In the genomic region with DNA sequence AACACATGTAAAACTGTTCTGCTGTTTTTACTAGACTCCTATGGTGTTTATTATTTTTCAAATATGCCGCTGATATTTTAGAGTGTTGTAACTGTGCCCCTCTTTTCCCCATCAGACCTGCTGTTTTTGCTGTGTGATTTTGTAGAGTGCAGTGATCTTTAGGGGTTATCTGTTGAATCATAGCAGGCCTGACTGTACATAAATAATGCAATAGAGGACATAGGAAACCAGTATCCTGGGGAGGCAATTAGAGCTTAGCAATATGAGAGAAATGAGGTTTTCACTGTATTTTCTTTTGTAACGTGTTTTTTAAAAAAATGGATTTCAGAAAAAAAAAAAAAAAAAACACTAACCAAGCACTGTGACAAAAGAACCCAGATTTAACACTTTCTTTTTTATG, we compare ENCODE assay signal across 24 cellular contexts.
"Had no signal": no experiment of that assay in that cellular context is flagged by ENCODE, and none has a peak within 500 bp of the region (broad histone marks: within the 10 kb centered on the region; RNA-seq: fewer than 3 reads in every experiment).

No MANE protein-coding gene starts in this region.

- DNase-seq: activated CD4-positive, alpha-beta memory T cell treated with anti-CD3 and anti-CD28 coated beads for 36 hours; activated CD4-positive, alpha-beta T cell treated with anti-CD3 and anti-CD28 coated beads for 36 hours; activated CD4-positive, alpha-beta T cell treated with anti-CD3 and anti-CD28 coated beads, Interleukin-2, amount 10 ng/mL, durations not matched to agents 24 days and 14 days; activated CD4-positive, CD25-positive, alpha-beta regulatory T cell; activated CD4-positive, CD25-positive, alpha-beta regulatory T cell treated with anti-CD3 and anti-CD28 coated beads, Interleukin-2, amount 50 U/mL, for 72 hours; activated CD8-positive, alpha-beta memory T cell treated with anti-CD3 and anti-CD28 coated beads, Interleukin-2, amount 10 ng/mL, durations not matched to agents 7 days and 5 days; activated CD8-positive, alpha-beta memory T cell treated with anti-CD3 and anti-CD28 coated beads, Interleukin-2, amount 50 U/mL, for 4 hours; activated CD8-positive, alpha-beta T cell treated with anti-CD3 and anti-CD28 coated beads, Interleukin-2, amount 10 ng/mL, durations not matched to agents 7 days and 5 days; activated effector memory CD4-positive, alpha-beta T cell treated with anti-CD3 and anti-CD28 coated beads, Interleukin-2, amount 50 U/mL, for 16 hours; activated naive CD4-positive, alpha-beta T cell treated with anti-CD3 and anti-CD28 coated beads for 36 hours; activated naive CD8-positive, alpha-beta T cell treated with anti-CD3 and anti-CD28 coated beads for 36 hours; activated naive CD8-positive, alpha-beta T cell treated with anti-CD3 and anti-CD28 coated beads, Interleukin-2, amount 50 U/mL, for 24 hours; activated T-cell treated with anti-CD3 and anti-CD28 coated beads, Interleukin-2, amount 50 U/mL, for 1 hour; activated T-cell treated with anti-CD3 and anti-CD28 coated beads, Interleukin-2, amount 50 U/mL, for 48 hours; adrenal gland; anterior cingulate cortex; caudate nucleus; cerebellar nuclear complex; dorsolateral prefrontal cortex; effector memory CD4-positive, alpha-beta T cell; endodermal cell; head of caudate nucleus; T-helper 2 cell had no signal

- ATAC-seq: activated CD4-positive, alpha-beta T cell treated with anti-CD3 and anti-CD28 coated beads for 36 hours; activated CD8-positive, alpha-beta memory T cell treated with anti-CD3 and anti-CD28 coated beads, Interleukin-2, amount 10 ng/mL, durations not matched to agents 7 days and 5 days; activated CD8-positive, alpha-beta T cell treated with anti-CD3 and anti-CD28 coated beads, Interleukin-2, amount 10 ng/mL, durations not matched to agents 7 days and 5 days; activated naive CD8-positive, alpha-beta T cell treated with anti-CD3 and anti-CD28 coated beads, Interleukin-2, amount 50 U/mL, for 24 hours; esophagus mucosa had no signal
